15 cellular contexts compared by ENCODE assay signal in genomic region chr10:91444211-91444610, GRCh38. TPM values are rescaled to one million over a fixed set of nuclear protein-coding genes. Genes with fewer than 3 reads are reported as not detected.
DNase-seq lines count a peak whose midpoint lies in the region; ATAC-seq and TF ChIP-seq lines count a peak whose summit lies in the region.
"Had no signal": no experiment of that assay in that cellular context is flagged by ENCODE, and none has a peak within 500 bp of the region (broad histone marks: within the 10 kb centered on the region; RNA-seq: fewer than 3 reads in every experiment).

No MANE protein-coding gene starts in this region.

- H3K36me3 Mint-ChIP-seq in GM23338 (ENCODE audit: low read depth) (peaks cover 24% of the 10 kb centered on the region; the same call in 2 of the 3 replicates), chondrocyte (ENCODE audit: low read depth) (peaks cover 26% of the 10 kb centered on the region)
- H3K36me3 Mint-ChIP-seq: CD4-positive, CD25-positive, alpha-beta regulatory T cell had no signal

- TF ChIP-seq CTCF in GM23338 (conservative IDR thresholded peaks at IDR 0.05; ENCODE audit: low read depth in 2 of 2) (no peak), chondrocyte (IDR thresholded peaks at IDR 0.05) (no peak), gastrocnemius medialis (IDR thresholded peaks at IDR 0.05 in 4 of 5, conservative IDR thresholded peaks at IDR 0.05 in 1 of 5) (no peak), vagina (IDR thresholded peaks at IDR 0.05) (no peak)

- H3K9me2 ChIP-seq in GM23338 (ENCODE audit: insufficient read depth), result no peaks in the 10 kb centered on the region

- H3K27ac Mint-ChIP-seq in GM23338 (no peak overlapping the region; the same call in 1 of the 2 replicates), chondrocyte (ENCODE audit: unreplicated experiment) (peak overlapping the region; percentile 2)
- H3K27ac Mint-ChIP-seq: CD4-positive, CD25-positive, alpha-beta regulatory T cell had no signal

- H3K27me3 ChIP-seq in GM23338 (ENCODE audit: insufficient read depth), result no peaks in the 10 kb centered on the region
- H3K27me3 ChIP-seq in gastrocnemius medialis, result no peaks in the 10 kb centered on the region
- no peaks in the 10 kb centered on the region for H3K27me3 ChIP-seq in vagina
- H3K27me3 ChIP-seq: BE2C had no signal

- TF ChIP-seq POLR2A in gastrocnemius medialis (IDR thresholded peaks at IDR 0.05), result no peak
- TF ChIP-seq POLR2A in vagina (IDR thresholded peaks at IDR 0.05), result no peak

- H3K4me1 Mint-ChIP-seq in GM23338 (peaks cover 14% of the 10 kb centered on the region), chondrocyte (ENCODE audit: low read depth) (peaks cover 10% of the 10 kb centered on the region)
- H3K4me1 Mint-ChIP-seq: CD4-positive, CD25-positive, alpha-beta regulatory T cell had no signal

- ATAC-seq in GM23338 (no peak), gastrocnemius medialis (peak; percentile 73 to 92)

- H3K79me2 ChIP-seq in GM23338 (replicated peaks; ENCODE audit: insufficient read depth), result no peaks in the 10 kb centered on the region

- H3K4me1 ChIP-seq in GM23338 (ENCODE audit: insufficient read depth) (peaks cover 16% of the 10 kb centered on the region), gastrocnemius medialis (peaks cover 18 to 22% of the 10 kb centered on the region in 2 donors), vagina (no peaks in the 10 kb centered on the region)
- H3K4me1 ChIP-seq: BE2C, Caco-2 had no signal

- H4K20me1 ChIP-seq in GM23338 (replicated peaks; ENCODE audit: insufficient read depth), result no peaks in the 10 kb centered on the region

- H3K27ac ChIP-seq in GM23338 (ENCODE audit: low read depth) (no peak overlapping the region), gastrocnemius medialis (peak overlapping the region in 2 of 4 donors; percentile 32 to 63), vagina (no peak overlapping the region)
- H3K27ac ChIP-seq: GM23248 had no signal

- H3K9me3 Mint-ChIP-seq in GM23338, result peaks cover 4% of the 10 kb centered on the region; the same call in 2 of the 3 replicates
- peaks cover 4% of the 10 kb centered on the region for H3K9me3 Mint-ChIP-seq in chondrocyte (ENCODE audit: low read depth)

- in situ Hi-C loops in gastrocnemius medialis (cut with MboI; ENCODE audit: low sequenced_read_pairs in 4 of 4), result no loop called here

- H3K36me3 ChIP-seq in GM23338 (ENCODE audit: insufficient read depth) (no peaks in the 10 kb centered on the region), gastrocnemius medialis (peaks cover 0 to 3% of the 10 kb centered on the region in 2 donors), vagina (peaks cover 0 to 3% of the 10 kb centered on the region in 2 donors)
- H3K36me3 ChIP-seq: BE2C had no signal

- DNase-seq in GM23338 (ENCODE audit: low spot score) (no peak), chondrocyte (ENCODE audit: low spot score) (no peak), midbrain (lab: John Stamatoyannopoulos, UW) (peak; percentile 1), gastrocnemius medialis (no peak), KG1 (lab: John Stamatoyannopoulos, UW) (no peak), NCI-H2227 treated with DMSO at 0.1 percent for 48 hours (lab: John Stamatoyannopoulos, UW) (no peak), NCI-H128 (lab: John Stamatoyannopoulos, UW; ENCODE audit: unreplicated experiment) (no peak), vagina (ENCODE audit: extremely low spot score in 2 of 2) (no peak)
- DNase-seq: BE2C; C1 segment of cervical spinal cord; Caco-2; CD4-positive, CD25-positive, alpha-beta regulatory T cell; GM23248; HCEC 1CT; IMR-90 had no signal

- no peaks in the 10 kb centered on the region for H3F3A ChIP-seq in GM23338 (replicated peaks; ENCODE audit: low read depth)

- H3K4me3 Mint-ChIP-seq in GM23338 (no peak overlapping the region), chondrocyte (ENCODE audit: unreplicated experiment) (no peak overlapping the region)

- H3K9me3 ChIP-seq in gastrocnemius medialis, result no peaks in the 10 kb centered on the region
- H3K9me3 ChIP-seq in vagina, result no peaks in the 10 kb centered on the region
- H3K9me3 ChIP-seq: BE2C, Caco-2 had no signal

- no peak overlapping the region for H3K4me3 ChIP-seq in GM23338
- H3K4me3 ChIP-seq in gastrocnemius medialis, result peak overlapping the region in 1 of 4 donors; percentile 14
- no peak overlapping the region for H3K4me3 ChIP-seq in vagina
- H3K4me3 ChIP-seq: GM23248 had no signal

- H3K27me3 Mint-ChIP-seq in GM23338 (ENCODE audit: insufficient read depth, low read depth, poor library complexity) (peaks cover 4% of the 10 kb centered on the region), chondrocyte (ENCODE audit: low read depth) (no peaks in the 10 kb centered on the region)
- H3K27me3 Mint-ChIP-seq: CD4-positive, CD25-positive, alpha-beta regulatory T cell had no signal

- H2AFZ ChIP-seq in GM23338, result no peak overlapping the region
- H2AFZ ChIP-seq: GM23248 had no signal

- H3K4me2 ChIP-seq in GM23338, result peak overlapping the region; percentile 24

- intact Hi-C loops in gastrocnemius medialis (cut with DNase I; ENCODE audit: low total_unique reads) (no loop called here), vagina (cut with DNase I) (no loop called here)

TF ChIP-seq in GM23338, 12 proteins besides CTCF, POLR2A, EP300 and RAD21 (continues in another document):
- TF ChIP-seq ZNF462 (CRISPR knock-in tag; IDR thresholded peaks at IDR 0.05), result no peak
- no peak for TF ChIP-seq ZNF331 (CRISPR knock-in tag; IDR thresholded peaks at IDR 0.05; ENCODE audit: low read depth)
- no peak for TF ChIP-seq EZH2phosphoT487 (IDR thresholded peaks at IDR 0.05; ENCODE audit: unreplicated experiment)
- no peak for TF ChIP-seq JUNB (IDR thresholded peaks at IDR 0.05; ENCODE audit: unreplicated experiment)
- TF ChIP-seq STAT1 (IDR thresholded peaks at IDR 0.05; ENCODE audit: unreplicated experiment), result no peak

RNA-seq across cellular contexts. Expression of gene HECTD2, which starts 34.1 kb away (rescaled TPM):
- total RNA-seq in GM23338 (2014; rRNA removed; shearing (Covaris generic)), result 14.4 and 18.2 TPM in 2 replicates
- polyA plus RNA-seq in GM23338 (2016; fragmentation: Nextera tagmentation; extraction: Ambion mirVana), result 6.2 and 8.5 TPM in 2 replicates
- 33.4 to 51.8 TPM (median 41.2 TPM) in 3 replicates for total RNA-seq in chondrocyte
- 1 to 10 TPM; 1.9 to 7.9 (median 3.9) TPM for total RNA-seq in gastrocnemius medialis
- 13.3 TPM for total RNA-seq in vagina
